ENCODE assay signal across 17 cellular contexts in the genomic region with DNA sequence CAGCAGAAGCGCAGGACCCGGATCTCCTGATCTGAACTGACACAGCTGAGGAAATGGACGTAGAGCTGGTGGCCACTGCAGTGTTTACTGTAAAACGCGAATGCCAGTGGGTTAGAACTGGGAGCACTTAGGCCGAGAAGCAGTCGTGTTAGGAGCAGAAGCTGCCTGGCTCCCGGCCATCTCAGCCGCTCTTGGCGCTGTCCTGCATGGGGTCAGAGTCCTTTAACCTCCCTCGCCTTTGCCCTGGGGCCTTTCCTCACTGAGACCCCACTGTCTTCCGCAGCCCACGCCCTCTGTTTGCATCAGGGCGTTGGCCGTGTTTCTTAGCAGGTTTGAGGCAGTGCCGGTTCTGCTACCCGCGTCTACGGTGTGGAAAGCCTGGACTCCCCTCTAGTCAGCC. TPM values are rescaled to one million over a fixed set of nuclear protein-coding genes. Genes with fewer than 3 reads are reported as not detected.
DNase-seq lines count a peak whose midpoint lies in the region; ATAC-seq and TF ChIP-seq lines count a peak whose summit lies in the region.
"Had no signal": no experiment of that assay in that cellular context is flagged by ENCODE, and none has a peak within 500 bp of the region (broad histone marks: within the 10 kb centered on the region; RNA-seq: fewer than 3 reads in every experiment).

No MANE protein-coding gene starts in this region.

- intact Hi-C loops in right lobe of liver (cut with DNase I), result loop anchor here in 1 of 2 donors (10.0 kb wide), 1 partner anchor 94 kb away; no protein-coding TSS in a partner anchor

- CTCF ChIA-PET in RWPE1 (lab: Yijun Ruan, JAX), result no interaction called here

- no peaks in the 10 kb centered on the region for H3K9me3 ChIP-seq in right lobe of liver

- peak overlapping the region; percentile 27 for H3K27ac Mint-ChIP-seq in neural crest cell (ENCODE audit: unreplicated experiment)
- no peak overlapping the region for H3K27ac Mint-ChIP-seq in immature natural killer cell
- H3K27ac Mint-ChIP-seq: B cell, GM23338, HFFc6 had no signal

- WGBS in right lobe of liver (ENCODE audit: insufficient coverage, low coverage, low lambda C conversion rate, missing lambda C conversion rate), result 50% methylated on average over 10 of the region's 19 CpGs

- H3K4me1 Mint-ChIP-seq in neural crest cell, result peaks cover 13% of the 10 kb centered on the region
- no peaks in the 10 kb centered on the region for H3K4me1 Mint-ChIP-seq in immature natural killer cell
- H3K4me1 Mint-ChIP-seq: B cell, GM23338 had no signal

- H3K27me3 ChIP-seq in right lobe of liver, result no peaks in the 10 kb centered on the region
- H3K27me3 ChIP-seq: BLaER1 treated with 17β-estradiol and CSF1 and Interleukin-3, amounts not matched to agents 10 nM and 100 nM had no signal

- H3K27ac ChIP-seq in RWPE1 (peak overlapping the region; percentile 0; the same call in 1 of the 2 replicates), right lobe of liver (peak overlapping the region; percentile 7 to 40 (median 16))
- H3K27ac ChIP-seq: BLaER1 treated with 17β-estradiol and CSF1 and Interleukin-3, amounts not matched to agents 10 nM and 100 nM had no signal

- peaks cover 0 to 3% (median 0%) of the 10 kb centered on the region in 4 donors for H3K36me3 ChIP-seq in right lobe of liver

- no peaks in the 10 kb centered on the region for H3K27me3 Mint-ChIP-seq in neural crest cell (ENCODE audit: low read depth)
- H3K27me3 Mint-ChIP-seq in immature natural killer cell (ENCODE audit: low read depth in 3 of 3), result no peaks in the 10 kb centered on the region
- H3K27me3 Mint-ChIP-seq: B cell had no signal

- DNase-seq in ELF-1 (ENCODE audit: low read depth, low spot score) (peak; percentile 35), RWPE1 (ENCODE audit: low spot score) (no peak), right lobe of liver (peak; percentile 81 to 86 (median 82)), neural crest cell (ENCODE audit: low read depth, low spot score) (no peak), dermis blood vessel endothelial cell (no peak), mesenteric fat pad (ENCODE audit: low spot score) (no peak), immature natural killer cell (no peak), NCI-H748 (lab: John Stamatoyannopoulos, UW; ENCODE audit: unreplicated experiment) (no peak)
- DNase-seq: Calu3; CD8-positive, alpha-beta T cell; DMS79 treated with DMSO at 0.1 percent for 48 hours; HFFc6 had no signal

- TF ChIP-seq CTCF in RWPE1 (conservative IDR thresholded peaks at IDR 0.05; ENCODE audit: low read depth) (no peak), right lobe of liver (IDR thresholded peaks at IDR 0.05) (no peak), neural crest cell (conservative IDR thresholded peaks at IDR 0.05) (no peak)

- H3K4me3 ChIP-seq in right lobe of liver, result no peak overlapping the region
- H3K4me3 ChIP-seq: BLaER1 treated with 17β-estradiol and CSF1 and Interleukin-3, amounts not matched to agents 10 nM and 100 nM; GM12878; GM23338 had no signal

- no peak for TF ChIP-seq POLR2A in right lobe of liver (IDR thresholded peaks at IDR 0.05)

- H3K36me3 Mint-ChIP-seq in neural crest cell (ENCODE audit: low read depth) (peaks cover 22% of the 10 kb centered on the region), immature natural killer cell (peaks cover 23 to 28% (median 23%) of the 10 kb centered on the region in 3 donors)

- H3K4me3 Mint-ChIP-seq in neural crest cell (no peak overlapping the region), immature natural killer cell (no peak overlapping the region)
- H3K4me3 Mint-ChIP-seq: B cell; CD8-positive, alpha-beta T cell; GM23338; HFFc6 had no signal

- H3K9me3 Mint-ChIP-seq in neural crest cell (no peaks in the 10 kb centered on the region), immature natural killer cell (no peaks in the 10 kb centered on the region)
- H3K9me3 Mint-ChIP-seq: CD8-positive, alpha-beta T cell; GM23338; HFFc6 had no signal

- H3K4me1 ChIP-seq in right lobe of liver, result peaks cover 0 to 18% (median 3%) of the 10 kb centered on the region in 4 donors

- POLR2A ChIA-PET in RWPE1 (lab: Yijun Ruan, JAX; ENCODE audit: low non-redundant PET), result no interaction called here

- ATAC-seq in right lobe of liver, result peak; percentile 97 to 98 (median 98)
- ATAC-seq: CD8-positive, alpha-beta T cell; GM12878; GM23338; HCT116 had no signal

RNA-seq across cellular contexts. Expression of a gene that starts 24.6 kb away (rescaled TPM):
- 1 to 10 TPM; 3.5 to 6.6 (median 4.6) TPM for total RNA-seq in right lobe of liver
- 27.3 and 27.8 TPM in 2 replicates for total RNA-seq in neural crest cell
- 4.9 and 5.3 TPM in 2 replicates for total RNA-seq in dermis blood vessel endothelial cell
- 20.3 TPM for total RNA-seq in mesenteric fat pad
- polyA plus RNA-seq in immature natural killer cell, result 10 to 100 TPM in 2 of 3 donors, 1 to 10 TPM in 1; 2.8 to 29.8 (median 28.7) TPM

RNA-seq across cellular contexts. Expression of a gene that starts 51.7 kb away (rescaled TPM):
- total RNA-seq in right lobe of liver (10 to 100 TPM; 19.7 to 28.7 (median 24.2) TPM), neural crest cell (21.1 and 23.3 TPM in 2 replicates), dermis blood vessel endothelial cell (67.6 and 82.1 TPM in 2 replicates), mesenteric fat pad (79.5 TPM)
- polyA plus RNA-seq in immature natural killer cell, result 10 to 100 TPM; 70.1 to 95.7 (median 84.0) TPM

Comparison
In these comparisons a context has a peak if more than half of its experiments do, and no peak if none do; other contexts are left out.
1. DNase-seq: peak in ELF-1 (single experiment) and right lobe of liver (3 of 3); none in RWPE1 (single experiment), neural crest cell (single experiment), dermis blood vessel endothelial cell (single experiment), mesenteric fat pad (single experiment), immature natural killer cell (0 of 3) and NCI-H748 (single experiment).